In the genomic region with DNA sequence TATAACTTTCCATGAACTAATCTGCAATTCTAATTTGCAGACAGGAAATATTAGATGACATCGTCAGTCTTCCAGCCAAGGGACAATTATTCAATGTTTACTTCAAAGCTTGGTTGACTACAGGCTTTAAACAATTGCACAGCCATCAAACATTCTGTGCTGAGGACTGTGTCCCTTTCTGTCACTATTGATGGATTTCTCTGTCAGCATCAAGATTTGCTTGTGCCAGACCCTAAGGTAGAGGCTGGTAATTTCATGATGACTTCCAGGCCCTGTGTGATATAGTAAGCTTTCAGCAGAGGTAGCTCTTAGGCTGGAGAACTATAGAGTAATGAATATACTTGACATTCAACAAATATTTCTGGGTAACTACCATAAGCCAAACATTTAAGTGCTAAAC, we compare ENCODE assay signal across 33 cellular contexts.
"Had no signal": no experiment of that assay in that cellular context is flagged by ENCODE, and none has a peak within 500 bp of the region (broad histone marks: within the 10 kb centered on the region; RNA-seq: fewer than 3 reads in every experiment).

No MANE protein-coding gene starts in this region.

- H3K36me3 ChIP-seq: adrenal gland, brain microvascular endothelial cell, breast epithelium had no signal

- H3K9me3 ChIP-seq: adrenal gland, body of pancreas, breast epithelium had no signal

- DNase-seq: activated B cell treated with CpG ODN at 0.5 μM for 24 hours; activated CD4-positive, alpha-beta memory T cell treated with anti-CD3 and anti-CD28 coated beads for 36 hours; activated CD4-positive, alpha-beta T cell treated with anti-CD3 and anti-CD28 coated beads for 36 hours; activated CD4-positive, alpha-beta T cell treated with anti-CD3 and anti-CD28 coated beads for 48 hours; activated CD4-positive, alpha-beta T cell treated with anti-CD3 and anti-CD28 coated beads, Interleukin-2, amount 10 ng/mL, durations not matched to agents 7 days and 5 days; activated CD4-positive, alpha-beta T cell treated with anti-CD3 and anti-CD28 coated beads, Interleukin-2, amount 50 U/mL, for 4 hours; activated CD4-positive, CD25-positive, alpha-beta regulatory T cell treated with anti-CD3 and anti-CD28 coated beads, Interleukin-2, amount 50 U/mL, for 72 hours; activated CD8-positive, alpha-beta memory T cell treated with anti-CD3 and anti-CD28 coated beads, Interleukin-2, amount 50 U/mL, for 4 hours; activated CD8-positive, alpha-beta T cell treated with anti-CD3 and anti-CD28 coated beads for 36 hours; activated effector memory CD4-positive, alpha-beta T cell treated with anti-CD3 and anti-CD28 coated beads, Interleukin-2, amount 50 U/mL, for 16 hours; activated naive CD4-positive, alpha-beta T cell treated with anti-CD3 and anti-CD28 coated beads, Interleukin-2, amount 10 ng/mL, durations not matched to agents 7 days and 5 days; activated naive CD4-positive, alpha-beta T cell treated with Interleukin-2 at 50 U/mL for 16 hours; activated naive CD8-positive, alpha-beta T cell treated with anti-CD3 and anti-CD28 coated beads for 36 hours; activated T-cell treated with anti-CD3 and anti-CD28 coated beads for 4 hours; activated T-cell treated with anti-CD3 and anti-CD28 coated beads, Interleukin-2, amount 50 U/mL, for 1 hour; activated T-cell treated with anti-CD3 and anti-CD28 coated beads, Interleukin-2, amount 50 U/mL, for 4 hours; activated T-cell treated with anti-CD3 and anti-CD28 coated beads, Interleukin-2, amount 50 U/mL, for 72 hours; adrenal gland; amniotic stem cell; aorta; body of pancreas; central memory CD4-positive, alpha-beta T cell; T-helper 1 cell; T-helper 2 cell; T-helper 9 cell had no signal

- H3K27ac ChIP-seq: adrenal gland, body of pancreas, brain microvascular endothelial cell, breast epithelium, VCaP had no signal

- ATAC-seq: activated CD4-positive, alpha-beta T cell treated with anti-CD3 and anti-CD28 coated beads for 36 hours; activated CD8-positive, alpha-beta T cell treated with anti-CD3 and anti-CD28 coated beads for 36 hours; activated T-cell treated with anti-CD3 and anti-CD28 coated beads, Interleukin-2, amount 50 U/mL, for 4 hours; activated T-cell treated with anti-CD3 and anti-CD28 coated beads, Interleukin-2, amount 50 U/mL, for 72 hours; activated T-helper 17 cell treated with anti-CD3 and anti-CD28 coated beads, Interleukin-2, amount 50 U/mL, for 72 hours; body of pancreas had no signal

- H3K4me1 ChIP-seq: adrenal gland, body of pancreas, breast epithelium had no signal

- H3K36me3 Mint-ChIP-seq: activated CD4-positive, alpha-beta memory T cell treated with anti-CD3 and anti-CD28 coated beads for 36 hours; activated naive CD4-positive, alpha-beta T cell treated with anti-CD3 and anti-CD28 coated beads, Interleukin-2, amount 10 ng/mL, durations not matched to agents 7 days and 5 days; activated naive CD4-positive, alpha-beta T cell treated with anti-CD3 and anti-CD28 coated beads, Interleukin-2, amount 50 U/mL, for 24 hours; activated naive CD8-positive, alpha-beta T cell treated with anti-CD3 and anti-CD28 coated beads for 36 hours had no signal

- H3K27ac Mint-ChIP-seq: activated B cell treated with CpG ODN at 0.5 μM for 24 hours; activated CD4-positive, alpha-beta memory T cell treated with anti-CD3 and anti-CD28 coated beads for 36 hours; activated CD4-positive, alpha-beta T cell treated with anti-CD3 and anti-CD28 coated beads for 36 hours; activated CD4-positive, alpha-beta T cell treated with anti-CD3 and anti-CD28 coated beads, Interleukin-2, amount 10 ng/mL, durations not matched to agents 7 days and 5 days; activated CD8-positive, alpha-beta T cell treated with anti-CD3 and anti-CD28 coated beads for 36 hours; activated naive CD4-positive, alpha-beta T cell treated with anti-CD3 and anti-CD28 coated beads, Interleukin-2, amount 10 ng/mL, durations not matched to agents 7 days and 5 days; activated naive CD4-positive, alpha-beta T cell treated with anti-CD3 and anti-CD28 coated beads, Interleukin-2, amount 50 U/mL, for 24 hours; activated naive CD8-positive, alpha-beta T cell treated with anti-CD3 and anti-CD28 coated beads for 36 hours; activated T-cell treated with anti-CD3 and anti-CD28 coated beads, Interleukin-2, amount 50 U/mL, for 72 hours; activated T-helper 1 cell treated with anti-CD3 and anti-CD28 coated beads, Interleukin-12 subunit alpha, Interleukin-12 subunit beta, Interleukin-2, Interleukin-4 antibody, amounts not matched to agents 30 ng/mL and 10 ng/mL and 1 ng/mL, durations not matched to agents 14 hours and 24 hours and 36 hours; activated T-helper 17 cell treated with anti-CD3 and anti-CD28 coated beads, Interleukin-2, amount 50 U/mL, for 72 hours; T-helper 1 cell treated with Interleukin-12 subunit alpha and Interleukin-12 subunit beta and Interleukin-4 antibody, amounts not matched to agents 30 μg/mL and 1 μg/mL, for 36 hours; T-helper 2 cell treated with Interferon-gamma antibody and Interleukin-4, amounts not matched to agents 5 μg/mL and 100 μg/mL, for 36 hours had no signal

- H3K27me3 ChIP-seq: adrenal gland, body of pancreas, brain microvascular endothelial cell, breast epithelium had no signal

- H3K4me3 ChIP-seq: adrenal gland, body of pancreas, breast epithelium had no signal

- H3K9me3 Mint-ChIP-seq: activated naive CD4-positive, alpha-beta T cell treated with anti-CD3 and anti-CD28 coated beads, Interleukin-2, amount 10 ng/mL, durations not matched to agents 7 days and 5 days; activated naive CD8-positive, alpha-beta T cell treated with anti-CD3 and anti-CD28 coated beads for 36 hours; activated T-helper 1 cell treated with anti-CD3 and anti-CD28 coated beads, Interleukin-12 subunit alpha, Interleukin-12 subunit beta, Interleukin-2, Interleukin-4 antibody, amounts not matched to agents 30 ng/mL and 10 ng/mL and 1 ng/mL, durations not matched to agents 14 hours and 24 hours and 36 hours; T-helper 1 cell treated with Interleukin-12 subunit alpha and Interleukin-12 subunit beta and Interleukin-4 antibody, amounts not matched to agents 30 μg/mL and 1 μg/mL, for 36 hours; T-helper 2 cell treated with Interferon-gamma antibody and Interleukin-4, amounts not matched to agents 5 μg/mL and 100 μg/mL, for 36 hours had no signal
